1 cellular context compared by ENCODE assay signal in the genomic region with DNA sequence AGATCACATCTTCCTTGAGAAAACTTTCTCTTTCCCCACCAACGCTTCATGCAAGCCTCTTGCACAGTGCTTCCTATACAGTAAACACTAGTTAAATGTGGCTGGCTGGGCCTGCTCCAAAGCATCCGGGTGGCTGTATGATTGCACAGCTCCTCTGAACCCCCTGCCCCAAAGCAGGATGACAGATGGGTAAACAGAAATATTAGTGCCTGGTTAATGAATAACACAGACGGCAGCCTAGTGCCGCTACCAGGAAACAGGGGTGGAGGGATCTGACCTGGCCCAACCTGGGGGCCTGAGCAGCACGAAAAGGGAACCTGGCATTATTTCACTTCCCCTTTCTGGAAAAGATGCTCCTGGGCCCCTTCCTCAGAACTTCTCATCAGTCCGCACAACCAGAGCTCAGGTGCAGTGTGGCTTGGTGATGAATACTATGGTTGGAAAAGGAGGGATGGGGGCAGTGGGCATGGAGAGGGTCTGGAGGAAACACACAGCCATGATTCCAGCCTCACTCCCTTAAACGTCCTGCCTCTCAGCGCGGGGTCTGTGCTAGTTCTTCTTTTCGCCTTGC.
TF ChIP-seq lines count a peak whose summit lies in the region.

No MANE protein-coding gene starts in this region.

TF ChIP-seq in HepG2, 621 proteins besides CTCF, POLR2A, EP300 and RAD21 (continued from another document and continues in another):
- TF ChIP-seq, protein P1, sequence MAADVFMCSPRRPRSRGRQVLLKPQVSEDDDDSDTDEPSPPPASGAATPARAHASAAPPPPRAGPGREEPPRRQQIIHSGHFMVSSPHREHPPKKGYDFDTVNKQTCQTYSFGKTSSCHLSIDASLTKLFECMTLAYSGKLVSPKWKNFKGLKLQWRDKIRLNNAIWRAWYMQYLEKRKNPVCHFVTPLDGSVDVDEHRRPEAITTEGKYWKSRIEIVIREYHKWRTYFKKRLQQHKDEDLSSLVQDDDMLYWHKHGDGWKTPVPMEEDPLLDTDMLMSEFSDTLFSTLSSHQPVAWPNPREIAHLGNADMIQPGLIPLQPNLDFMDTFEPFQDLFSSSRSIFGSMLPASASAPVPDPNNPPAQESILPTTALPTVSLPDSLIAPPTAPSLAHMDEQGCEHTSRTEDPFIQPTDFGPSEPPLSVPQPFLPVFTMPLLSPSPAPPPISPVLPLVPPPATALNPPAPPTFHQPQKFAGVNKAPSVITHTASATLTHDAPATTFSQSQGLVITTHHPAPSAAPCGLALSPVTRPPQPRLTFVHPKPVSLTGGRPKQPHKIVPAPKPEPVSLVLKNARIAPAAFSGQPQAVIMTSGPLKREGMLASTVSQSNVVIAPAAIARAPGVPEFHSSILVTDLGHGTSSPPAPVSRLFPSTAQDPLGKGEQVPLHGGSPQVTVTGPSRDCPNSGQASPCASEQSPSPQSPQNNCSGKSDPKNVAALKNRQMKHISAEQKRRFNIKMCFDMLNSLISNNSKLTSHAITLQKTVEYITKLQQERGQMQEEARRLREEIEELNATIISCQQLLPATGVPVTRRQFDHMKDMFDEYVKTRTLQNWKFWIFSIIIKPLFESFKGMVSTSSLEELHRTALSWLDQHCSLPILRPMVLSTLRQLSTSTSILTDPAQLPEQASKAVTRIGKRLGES (CRISPR knock-in tag; IDR thresholded peaks at IDR 0.05; ENCODE audit: borderline replicate concordance) = no peak
- TF ChIP-seq ZNF816 (CRISPR knock-in tag; IDR thresholded peaks at IDR 0.05; ENCODE audit: borderline replicate concordance) = no peak
- TF ChIP-seq CHCHD3 (CRISPR knock-in tag; IDR thresholded peaks at IDR 0.05) = no peak
- 0 out of 2 replicates have a peak, but pooled peaks have one; percentile 11 for TF ChIP-seq HHEX (CRISPR knock-in tag; IDR thresholded peaks at IDR 0.05)
- TF ChIP-seq SOX6 (IDR thresholded peaks at IDR 0.05) = no peak
- TF ChIP-seq SOX6 (CRISPR knock-in tag; IDR thresholded peaks at IDR 0.05) = peak; percentile 60
- TF ChIP-seq ZNF574 (CRISPR knock-in tag; IDR thresholded peaks at IDR 0.05) = peak; percentile 65
- peak; percentile 74; the same call in 1 of the 2 replicates for TF ChIP-seq ZKSCAN8 (CRISPR knock-in tag; IDR thresholded peaks at IDR 0.05; ENCODE audit: borderline replicate concordance)
- no peak for TF ChIP-seq NFIB (CRISPR knock-in tag; IDR thresholded peaks at IDR 0.05; ENCODE audit: borderline replicate concordance)
- TF ChIP-seq ZNF138 (CRISPR knock-in tag; IDR thresholded peaks at IDR 0.05; ENCODE audit: low read depth) = no peak
- peak; percentile 82; the same call in 1 of the 2 replicates for TF ChIP-seq ERF (CRISPR knock-in tag; IDR thresholded peaks at IDR 0.05)
- TF ChIP-seq SP140L (CRISPR knock-in tag; IDR thresholded peaks at IDR 0.05; ENCODE audit: borderline replicate concordance) = no peak
- TF ChIP-seq, protein P2, sequence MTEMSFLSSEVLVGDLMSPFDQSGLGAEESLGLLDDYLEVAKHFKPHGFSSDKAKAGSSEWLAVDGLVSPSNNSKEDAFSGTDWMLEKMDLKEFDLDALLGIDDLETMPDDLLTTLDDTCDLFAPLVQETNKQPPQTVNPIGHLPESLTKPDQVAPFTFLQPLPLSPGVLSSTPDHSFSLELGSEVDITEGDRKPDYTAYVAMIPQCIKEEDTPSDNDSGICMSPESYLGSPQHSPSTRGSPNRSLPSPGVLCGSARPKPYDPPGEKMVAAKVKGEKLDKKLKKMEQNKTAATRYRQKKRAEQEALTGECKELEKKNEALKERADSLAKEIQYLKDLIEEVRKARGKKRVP (CRISPR knock-in tag; IDR thresholded peaks at IDR 0.05) = peak in 1 of 2 experiments; percentile 23; a peak in 1 of 4 replicates
- TF ChIP-seq, protein P3, sequence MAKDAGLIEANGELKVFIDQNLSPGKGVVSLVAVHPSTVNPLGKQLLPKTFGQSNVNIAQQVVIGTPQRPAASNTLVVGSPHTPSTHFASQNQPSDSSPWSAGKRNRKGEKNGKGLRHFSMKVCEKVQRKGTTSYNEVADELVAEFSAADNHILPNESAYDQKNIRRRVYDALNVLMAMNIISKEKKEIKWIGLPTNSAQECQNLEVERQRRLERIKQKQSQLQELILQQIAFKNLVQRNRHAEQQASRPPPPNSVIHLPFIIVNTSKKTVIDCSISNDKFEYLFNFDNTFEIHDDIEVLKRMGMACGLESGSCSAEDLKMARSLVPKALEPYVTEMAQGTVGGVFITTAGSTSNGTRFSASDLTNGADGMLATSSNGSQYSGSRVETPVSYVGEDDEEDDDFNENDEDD (CRISPR knock-in tag; IDR thresholded peaks at IDR 0.05; ENCODE audit: borderline replicate concordance) = peak; percentile 15; the same call in 1 of the 2 replicates
- no peak for TF ChIP-seq PRDM15 (CRISPR knock-in tag; IDR thresholded peaks at IDR 0.05)
- no peak for TF ChIP-seq SRSF9 (IDR thresholded peaks at IDR 0.05; ENCODE audit: borderline replicate concordance, insufficient read depth, low read depth, low read length, poor library complexity, severe bottlenecking)
- TF ChIP-seq, protein P4, sequence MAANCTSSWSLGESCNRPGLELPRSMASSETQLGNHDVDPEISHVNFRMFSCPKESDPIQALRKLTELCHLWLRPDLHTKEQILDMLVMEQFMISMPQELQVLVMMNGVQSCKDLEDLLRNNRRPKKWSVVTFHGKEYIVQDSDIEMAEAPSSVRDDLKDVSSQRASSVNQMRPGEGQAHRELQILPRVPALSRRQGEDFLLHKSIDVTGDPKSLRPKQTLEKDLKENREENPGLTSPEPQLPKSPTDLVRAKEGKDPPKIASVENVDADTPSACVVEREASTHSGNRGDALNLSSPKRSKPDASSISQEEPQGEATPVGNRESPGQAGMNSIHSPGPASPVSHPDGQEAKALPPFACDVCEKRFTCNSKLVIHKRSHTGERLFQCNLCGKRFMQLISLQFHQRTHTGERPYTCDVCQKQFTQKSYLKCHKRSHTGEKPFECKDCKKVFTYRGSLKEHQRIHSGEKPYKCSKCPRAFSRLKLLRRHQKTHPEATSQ (CRISPR knock-in tag; IDR thresholded peaks at IDR 0.05; ENCODE audit: borderline replicate concordance) = no peak
- no peak for TF ChIP-seq FOXP1 (IDR thresholded peaks at IDR 0.05)
- peak; percentile 90 for TF ChIP-seq FOXP1 (CRISPR knock-in tag; IDR thresholded peaks at IDR 0.05)
- TF ChIP-seq ZNF547 (CRISPR knock-in tag; IDR thresholded peaks at IDR 0.05) = no peak
- no peak for TF ChIP-seq ZNF597 (CRISPR knock-in tag; IDR thresholded peaks at IDR 0.05)
- no peak for TF ChIP-seq TMF1 (CRISPR knock-in tag; IDR thresholded peaks at IDR 0.05; ENCODE audit: low read depth)
- TF ChIP-seq, protein P5, sequence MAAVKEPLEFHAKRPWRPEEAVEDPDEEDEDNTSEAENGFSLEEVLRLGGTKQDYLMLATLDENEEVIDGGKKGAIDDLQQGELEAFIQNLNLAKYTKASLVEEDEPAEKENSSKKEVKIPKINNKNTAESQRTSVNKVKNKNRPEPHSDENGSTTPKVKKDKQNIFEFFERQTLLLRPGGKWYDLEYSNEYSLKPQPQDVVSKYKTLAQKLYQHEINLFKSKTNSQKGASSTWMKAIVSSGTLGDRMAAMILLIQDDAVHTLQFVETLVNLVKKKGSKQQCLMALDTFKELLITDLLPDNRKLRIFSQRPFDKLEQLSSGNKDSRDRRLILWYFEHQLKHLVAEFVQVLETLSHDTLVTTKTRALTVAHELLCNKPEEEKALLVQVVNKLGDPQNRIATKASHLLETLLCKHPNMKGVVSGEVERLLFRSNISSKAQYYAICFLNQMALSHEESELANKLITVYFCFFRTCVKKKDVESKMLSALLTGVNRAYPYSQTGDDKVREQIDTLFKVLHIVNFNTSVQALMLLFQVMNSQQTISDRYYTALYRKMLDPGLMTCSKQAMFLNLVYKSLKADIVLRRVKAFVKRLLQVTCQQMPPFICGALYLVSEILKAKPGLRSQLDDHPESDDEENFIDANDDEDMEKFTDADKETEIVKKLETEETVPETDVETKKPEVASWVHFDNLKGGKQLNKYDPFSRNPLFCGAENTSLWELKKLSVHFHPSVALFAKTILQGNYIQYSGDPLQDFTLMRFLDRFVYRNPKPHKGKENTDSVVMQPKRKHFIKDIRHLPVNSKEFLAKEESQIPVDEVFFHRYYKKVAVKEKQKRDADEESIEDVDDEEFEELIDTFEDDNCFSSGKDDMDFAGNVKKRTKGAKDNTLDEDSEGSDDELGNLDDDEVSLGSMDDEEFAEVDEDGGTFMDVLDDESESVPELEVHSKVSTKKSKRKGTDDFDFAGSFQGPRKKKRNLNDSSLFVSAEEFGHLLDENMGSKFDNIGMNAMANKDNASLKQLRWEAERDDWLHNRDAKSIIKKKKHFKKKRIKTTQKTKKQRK (IDR thresholded peaks at IDR 0.05; ENCODE audit: low read length) = no peak
- no peak for TF ChIP-seq TBL1XR1 (IDR thresholded peaks at IDR 0.05; ENCODE audit: borderline replicate concordance, low read length, partially characterized antibody)
- TF ChIP-seq HOXA3 (CRISPR knock-in tag; IDR thresholded peaks at IDR 0.05) = no peak
- no peak for TF ChIP-seq ATF7 (IDR thresholded peaks at IDR 0.05)
- 0 out of 2 replicates have a peak, but pooled peaks have one; percentile 36 for TF ChIP-seq ATF7 (CRISPR knock-in tag; IDR thresholded peaks at IDR 0.05)
- peak; percentile 52; the same call in 1 of the 2 replicates for TF ChIP-seq KDM3A (CRISPR knock-in tag; IDR thresholded peaks at IDR 0.05; ENCODE audit: low read depth)
- no peak for TF ChIP-seq ZNF7 (CRISPR knock-in tag; IDR thresholded peaks at IDR 0.05)
- no peak for TF ChIP-seq SMARCC2 (IDR thresholded peaks at IDR 0.05)
- TF ChIP-seq ZNF280B (CRISPR knock-in tag; IDR thresholded peaks at IDR 0.05; ENCODE audit: borderline replicate concordance) = no peak
